ENCODE assay signal across 25 cellular contexts in the genomic region with DNA sequence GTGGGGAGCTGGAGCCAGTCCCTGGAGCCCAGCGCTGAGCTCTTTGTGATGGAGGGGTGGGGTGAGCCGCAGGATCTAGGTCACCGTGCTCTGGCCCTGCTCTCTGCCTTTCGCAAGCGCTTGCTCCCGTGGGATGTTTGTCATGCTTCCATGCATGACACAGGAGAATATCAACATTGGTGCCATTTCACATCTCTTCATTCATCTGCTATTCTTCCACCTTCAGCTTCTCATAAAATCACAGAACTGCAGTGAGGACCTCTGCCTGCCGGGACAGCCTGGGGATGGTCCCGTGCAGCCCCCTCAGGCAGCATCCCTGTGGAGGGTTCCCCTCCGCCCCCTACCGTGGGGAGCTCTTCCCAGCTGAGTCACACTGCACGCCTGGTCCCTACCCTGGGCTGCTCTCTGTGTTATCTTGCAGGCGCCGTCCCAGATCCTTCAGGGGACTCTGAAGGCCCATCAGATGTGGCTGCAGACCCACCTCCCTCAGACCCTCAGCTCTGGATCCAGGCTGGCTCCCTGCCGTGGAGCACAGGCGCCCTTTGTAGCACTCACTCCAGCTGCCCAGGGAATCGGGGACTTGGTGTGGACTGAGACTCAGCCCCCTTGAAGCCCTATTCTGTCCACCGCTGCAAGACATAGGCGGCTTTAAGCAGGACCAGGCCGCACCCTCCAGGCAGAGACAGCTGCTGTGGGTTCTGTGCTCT. TPM values are rescaled to one million over a fixed set of nuclear protein-coding genes. Genes with fewer than 3 reads are reported as not detected.
DNase-seq lines count a peak whose midpoint lies in the region; ATAC-seq and TF ChIP-seq lines count a peak whose summit lies in the region.
"Had no signal": no experiment of that assay in that cellular context is flagged by ENCODE, and none has a peak within 500 bp of the region (broad histone marks: within the 10 kb centered on the region; RNA-seq: fewer than 3 reads in every experiment).

No MANE protein-coding gene starts in this region.

- peaks cover 0 to 16% (median 0%) of the 10 kb centered on the region in 11 experiments; a peak in 4 of 22 replicates for H4K20me1 ChIP-seq in BLaER1 treated with 17β-estradiol and CSF1 and Interleukin-3, amounts not matched to agents 10 nM and 100 nM

- H3K27ac ChIP-seq in BLaER1 treated with 17β-estradiol and CSF1 and Interleukin-3, amounts not matched to agents 10 nM and 100 nM, result peak overlapping the region in 6 of 11 experiments; percentile 17 to 68 (median 44); a peak in 8 of 22 replicates
- H3K27ac ChIP-seq in RWPE2 (ENCODE audit: poor library complexity, severe bottlenecking) (no peak overlapping the region), heart right ventricle (no peak overlapping the region), sigmoid colon (no peak overlapping the region), thyroid gland (no peak overlapping the region)
- H3K27ac ChIP-seq: esophagus muscularis mucosa, KMS-11, pancreas had no signal

- peak; percentile 44 for DNase-seq in RWPE2 (ENCODE audit: low spot score)
- DNase-seq in heart right ventricle, result peak in 1 of 2 donors; percentile 73
- DNase-seq in sigmoid colon, result peak; percentile 65
- no peak for DNase-seq in activated naive CD4-positive, alpha-beta T cell treated with Interleukin-2 at 50 U/mL for 16 hours
- no peak for DNase-seq in NCI-H2107 (lab: John Stamatoyannopoulos, UW)
- no peak for DNase-seq in NCI-H1092 (lab: John Stamatoyannopoulos, UW)
- no peak for DNase-seq in thyroid gland
- DNase-seq: ACHN; activated CD4-positive, alpha-beta T cell treated with anti-CD3 and anti-CD28 coated beads, Interleukin-2, amount 50 U/mL, for 4 hours; activated naive CD4-positive, alpha-beta T cell; amygdala; CD8-positive, alpha-beta T cell; central memory CD4-positive, alpha-beta T cell; DND-41; effector CD4-positive, alpha-beta T cell; NCI-H1092 treated with DMSO at 0.1 percent for 48 hours; NCI-H2081; NCI-H510A; stimulated activated CD4-positive, alpha-beta T cell treated with anti-CD3 and anti-CD28 coated beads, Interleukin-4, amount 100 ng/mL, for 1 hour; T-helper 1 cell had no signal

- TF ChIP-seq EP300 in sigmoid colon (IDR thresholded peaks at IDR 0.05), result no peak

- no peak for TF ChIP-seq CTCF in RWPE2 (IDR thresholded peaks at IDR 0.05; ENCODE audit: poor library complexity, severe bottlenecking)
- no peak for TF ChIP-seq CTCF in heart right ventricle (IDR thresholded peaks at IDR 0.05)
- no peak for TF ChIP-seq CTCF in sigmoid colon (IDR thresholded peaks at IDR 0.05)
- no peak for TF ChIP-seq CTCF in thyroid gland (IDR thresholded peaks at IDR 0.05)

- no peaks in the 10 kb centered on the region for H3K9me3 ChIP-seq in BLaER1 treated with 17β-estradiol and CSF1 and Interleukin-3, amounts not matched to agents 10 nM and 100 nM (replicated peaks in 1 of 11)
- H3K9me3 ChIP-seq in RWPE2 (ENCODE audit: severe bottlenecking) (no peaks in the 10 kb centered on the region), heart right ventricle (no peaks in the 10 kb centered on the region), sigmoid colon (no peaks in the 10 kb centered on the region), thyroid gland (no peaks in the 10 kb centered on the region)
- H3K9me3 ChIP-seq: esophagus muscularis mucosa, pancreas had no signal

- no peaks in the 10 kb centered on the region for H3K36me3 ChIP-seq in BLaER1 treated with 17β-estradiol and CSF1 and Interleukin-3, amounts not matched to agents 10 nM and 100 nM
- no peaks in the 10 kb centered on the region for H3K36me3 ChIP-seq in RWPE2 (ENCODE audit: low read depth)
- no peaks in the 10 kb centered on the region for H3K36me3 ChIP-seq in heart right ventricle
- no peaks in the 10 kb centered on the region for H3K36me3 ChIP-seq in sigmoid colon
- no peaks in the 10 kb centered on the region for H3K36me3 ChIP-seq in thyroid gland
- H3K36me3 ChIP-seq: esophagus muscularis mucosa, pancreas had no signal

- H3K4me1 ChIP-seq in BLaER1 treated with 17β-estradiol and CSF1 and Interleukin-3, amounts not matched to agents 10 nM and 100 nM, result peaks cover 8 to 41% (median 28%) of the 10 kb centered on the region in 10 experiments; a peak in 18 of 20 replicates
- H3K4me1 ChIP-seq in RWPE2 (ENCODE audit: insufficient read depth, poor library complexity, severe bottlenecking), result no peaks in the 10 kb centered on the region
- peaks cover 4 to 16% (median 6%) of the 10 kb centered on the region in 9 donors for H3K4me1 ChIP-seq in heart right ventricle
- peaks cover 0 to 5% (median 2%) of the 10 kb centered on the region in 4 donors for H3K4me1 ChIP-seq in sigmoid colon
- H3K4me1 ChIP-seq in thyroid gland, result peaks cover 6 to 30% of the 10 kb centered on the region in 2 donors
- H3K4me1 ChIP-seq: pancreas had no signal

- peaks cover 18 to 40% (median 26%) of the 10 kb centered on the region in 11 experiments for H3K27me3 ChIP-seq in BLaER1 treated with 17β-estradiol and CSF1 and Interleukin-3, amounts not matched to agents 10 nM and 100 nM
- no peaks in the 10 kb centered on the region for H3K27me3 ChIP-seq in RWPE2 (ENCODE audit: insufficient read depth, poor library complexity, severe bottlenecking)
- H3K27me3 ChIP-seq in heart right ventricle, result peaks cover 5 to 30% (median 11%) of the 10 kb centered on the region in 7 donors
- H3K27me3 ChIP-seq in sigmoid colon, result peaks cover 0 to 18% (median 0%) of the 10 kb centered on the region in 3 donors
- no peaks in the 10 kb centered on the region for H3K27me3 ChIP-seq in thyroid gland
- H3K27me3 ChIP-seq: pancreas had no signal

- 54 to 59% methylated on average over 19 of the region's 19 CpGs for WGBS in heart right ventricle, 2 donors
- 81 to 82% methylated on average over 19 of the region's 19 CpGs for WGBS in sigmoid colon, 2 donors
- WGBS in thyroid gland, 2 donors, result 74 to 89% methylated on average over 11 to 15 of the region's 19 CpGs

- intact Hi-C loops in heart right ventricle (cut with DNase I), result loop anchor here in 1 of 10 donors (2.0 kb wide), 1 partner anchor 18 kb away; no protein-coding TSS in a partner anchor
- intact Hi-C loops in sigmoid colon (cut with DNase I), result no loop called here
- intact Hi-C loops in thyroid gland (cut with DNase I), result no loop called here

- H3K4me3 ChIP-seq in BLaER1 treated with 17β-estradiol and CSF1 and Interleukin-3, amounts not matched to agents 10 nM and 100 nM, result no peak overlapping the region
- H3K4me3 ChIP-seq in RWPE2 (ENCODE audit: severe bottlenecking), result no peak overlapping the region
- no peak overlapping the region for H3K4me3 ChIP-seq in heart right ventricle
- no peak overlapping the region for H3K4me3 ChIP-seq in sigmoid colon
- no peak overlapping the region for H3K4me3 ChIP-seq in thyroid gland (replicated peaks in 1 of 3)
- H3K4me3 ChIP-seq: esophagus muscularis mucosa, pancreas, skin epidermis had no signal

- no peak for TF ChIP-seq POLR2A in sigmoid colon (IDR thresholded peaks at IDR 0.05)
- no peak for TF ChIP-seq POLR2A in thyroid gland (IDR thresholded peaks at IDR 0.05)

- peak overlapping the region in 5 of 11 experiments; percentile 27 to 59 (median 38); a peak in 4 of 22 replicates for H3K9ac ChIP-seq in BLaER1 treated with 17β-estradiol and CSF1 and Interleukin-3, amounts not matched to agents 10 nM and 100 nM
- H3K9ac ChIP-seq: KMS-11 had no signal

- no peak for ATAC-seq in RWPE2 (ENCODE audit: low read depth)
- peak in 6 of 8 donors; percentile 41 to 72 (median 47) for ATAC-seq in heart right ventricle
- ATAC-seq: CD8-positive, alpha-beta T cell; pancreas had no signal

- peak overlapping the region; percentile 24 to 89 (median 73); a peak in 19 of 22 replicates for H3K4me2 ChIP-seq in BLaER1 treated with 17β-estradiol and CSF1 and Interleukin-3, amounts not matched to agents 10 nM and 100 nM
- H3K4me2 ChIP-seq: KMS-11 had no signal

RNA-seq across cellular contexts. Expression of gene SEPTIN5, which starts 5.1 kb away (rescaled TPM):
- total RNA-seq in heart right ventricle, result 100 to 1,000 TPM in 8 of 10 donors, 10 to 100 TPM in 2; 60.9 to 218 (median 144) TPM
- polyA plus RNA-seq in heart right ventricle, result 100 to 1,000 TPM in 1 of 2 donors, 10 to 100 TPM in 1; 56.5 to 104 TPM
- total RNA-seq in sigmoid colon, result 10 to 100 TPM in 3 of 4 donors, 1 to 10 TPM in 1; 5.7 to 26.0 (median 12.8) TPM
- polyA plus RNA-seq in sigmoid colon, result 1 to 10 TPM; 1.2 to 6.2 (median 3.0) TPM
- 100 to 1,000 TPM in 1 of 4 donors, 10 to 100 TPM in 3; 14.0 to 124 (median 27.3) TPM for total RNA-seq in thyroid gland

RNA-seq across cellular contexts. Expression of gene GP1BB, which starts 14.1 kb away (rescaled TPM):
- total RNA-seq in heart right ventricle, result 10 to 100 TPM in 1 of 10 donors, 1 to 10 TPM in 3, not detected in 6; 5.3 to 13.4 (median 6.4) TPM
- polyA plus RNA-seq in heart right ventricle, result 10 to 100 TPM; 12.4 to 56.1 TPM
- total RNA-seq in sigmoid colon, result 1 to 10 TPM; 1.6 to 2.9 (median 2.4) TPM
- 1 to 10 TPM in 1 of 3 donors, not detected in 2; 1.1 TPM for polyA plus RNA-seq in sigmoid colon
- 1 to 10 TPM; 1.5 to 6.6 (median 3.1) TPM for total RNA-seq in thyroid gland

RNA-seq across cellular contexts. Expression of gene TBX1, which starts 51.4 kb away (rescaled TPM):
- total RNA-seq in heart right ventricle, result 1 to 10 TPM in 5 of 10 donors, under 1 TPM in 5; 0.53 to 1.8 (median 1.0) TPM
- 1 to 10 TPM in 1 of 2 donors, under 1 TPM in 1; 0.61 to 1.0 TPM for polyA plus RNA-seq in heart right ventricle
- total RNA-seq in sigmoid colon, result 1 to 10 TPM; 1.7 to 4.3 (median 3.3) TPM
- polyA plus RNA-seq in sigmoid colon, result 1 to 10 TPM in 2 of 3 donors, not detected in 1; 1.8 to 2.4 TPM
- 10 to 100 TPM in 2 of 4 donors, 1 to 10 TPM in 2; 7.6 to 34.3 (median 18.5) TPM for total RNA-seq in thyroid gland
- total RNA-seq: CD8-positive, alpha-beta T cell had no signal

Comparison
In these comparisons a context has a peak if more than half of its experiments do, and no peak if none do; other contexts are left out.
1. H3K27ac ChIP-seq: peak in BLaER1 treated with 17β-estradiol and CSF1 and Interleukin-3, amounts not matched to agents 10 nM and 100 nM (6 of 11); none in RWPE2 (single experiment), heart right ventricle (0 of 10), sigmoid colon (0 of 4) and thyroid gland (0 of 3).
2. DNase-seq: peak in RWPE2 (single experiment) and sigmoid colon (single experiment); none in activated naive CD4-positive, alpha-beta T cell treated with Interleukin-2 at 50 U/mL for 16 hours (single experiment), NCI-H2107 (single experiment), NCI-H1092 (single experiment) and thyroid gland (0 of 2).